ENCODE assay signal across 1 cellular context in genomic region chr7:151876112-151876898, GRCh38.
TF ChIP-seq lines count a peak whose summit lies in the region.

No MANE protein-coding gene starts in this region.

TF ChIP-seq in K562, 482 proteins besides CTCF, POLR2A, EP300 and RAD21 (continued from another document):
- TF ChIP-seq CHD7 (IDR thresholded peaks at IDR 0.05; ENCODE audit: low read depth, low read length): no peak
- TF ChIP-seq HNRNPLL (IDR thresholded peaks at IDR 0.05; ENCODE audit: low read depth, low read length, poor library complexity, severe bottlenecking): peak; percentile 11
- no peak for TF ChIP-seq KDM4B (IDR thresholded peaks at IDR 0.05; ENCODE audit: borderline replicate concordance in 2 of 2, low read depth in 1 of 2)
- no peak for TF ChIP-seq MCM2 (IDR thresholded peaks at IDR 0.05; ENCODE audit: low read depth)
- TF ChIP-seq CHCHD3 (CRISPR knock-in tag; IDR thresholded peaks at IDR 0.05): no peak
- no peak for TF ChIP-seq ID3 (CRISPR knock-in tag; IDR thresholded peaks at IDR 0.05)
- no peak for TF ChIP-seq ID3 (tag; IDR thresholded peaks at IDR 0.05)
